Comparison of ENCODE assay signal across 1 cellular context in the genomic region with DNA sequence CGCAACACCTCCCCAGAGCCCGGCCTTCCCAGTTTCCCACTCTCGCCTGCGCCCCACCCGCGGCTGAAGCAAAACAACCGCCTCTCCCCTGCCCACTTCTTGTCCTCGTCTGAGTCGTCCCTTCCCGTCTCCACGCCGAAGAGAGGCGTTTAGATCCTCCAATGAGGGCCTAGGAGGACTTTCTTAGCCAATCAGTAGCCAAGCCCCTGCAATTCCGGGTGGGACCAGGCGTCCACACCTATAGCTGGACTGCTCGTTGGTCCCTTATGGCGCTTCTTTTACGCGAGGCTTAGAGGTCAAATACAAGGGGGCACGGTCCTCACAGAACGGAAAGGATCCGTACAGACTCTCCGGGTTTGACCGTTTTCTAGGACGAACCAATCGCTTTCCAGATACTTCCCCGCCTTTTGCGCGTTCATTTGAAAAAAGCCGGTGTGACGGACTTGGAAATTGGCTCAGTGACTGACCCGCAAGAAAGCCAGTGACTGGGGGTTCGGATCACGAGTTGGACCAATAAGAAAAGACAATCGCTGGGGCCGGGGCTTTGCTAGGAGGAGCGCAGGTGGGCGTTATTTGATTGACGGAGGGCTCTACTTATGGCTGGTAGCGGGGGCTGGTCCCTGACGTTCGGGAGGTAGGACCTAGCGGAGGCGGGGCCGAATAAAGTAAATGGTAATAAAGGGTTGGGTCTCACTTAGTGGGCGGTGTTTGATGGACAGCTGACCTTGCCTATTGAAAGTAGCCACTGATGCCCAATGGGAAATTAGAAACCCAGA.
TF ChIP-seq lines count a peak whose summit lies in the region.

No MANE protein-coding gene starts in this region.

TF ChIP-seq in GM12878, 131 proteins besides CTCF, POLR2A, EP300 and RAD21 (continued from another document and continues in another):
- TF ChIP-seq, protein P1, sequence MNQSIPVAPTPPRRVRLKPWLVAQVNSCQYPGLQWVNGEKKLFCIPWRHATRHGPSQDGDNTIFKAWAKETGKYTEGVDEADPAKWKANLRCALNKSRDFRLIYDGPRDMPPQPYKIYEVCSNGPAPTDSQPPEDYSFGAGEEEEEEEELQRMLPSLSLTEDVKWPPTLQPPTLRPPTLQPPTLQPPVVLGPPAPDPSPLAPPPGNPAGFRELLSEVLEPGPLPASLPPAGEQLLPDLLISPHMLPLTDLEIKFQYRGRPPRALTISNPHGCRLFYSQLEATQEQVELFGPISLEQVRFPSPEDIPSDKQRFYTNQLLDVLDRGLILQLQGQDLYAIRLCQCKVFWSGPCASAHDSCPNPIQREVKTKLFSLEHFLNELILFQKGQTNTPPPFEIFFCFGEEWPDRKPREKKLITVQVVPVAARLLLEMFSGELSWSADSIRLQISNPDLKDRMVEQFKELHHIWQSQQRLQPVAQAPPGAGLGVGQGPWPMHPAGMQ (IDR thresholded peaks at IDR 0.05; ENCODE audit: borderline replicate concordance) = no peak
- TF ChIP-seq EED (IDR thresholded peaks at IDR 0.05; ENCODE audit: low read depth) = peak; percentile 52; the same call in 1 of the 2 replicates
- peak; percentile 90 for TF ChIP-seq SP1 (IDR thresholded peaks at IDR 0.05; ENCODE audit: low read depth, low read length)
- TF ChIP-seq CBFB (IDR thresholded peaks at IDR 0.05; ENCODE audit: low read depth) = no peak
- TF ChIP-seq KLF5 (IDR thresholded peaks at IDR 0.05; ENCODE audit: partially characterized antibody) = peak; percentile 94
- TF ChIP-seq ZNF207 (IDR thresholded peaks at IDR 0.05; ENCODE audit: borderline replicate concordance) = peak; percentile 86; the same call in 1 of the 2 replicates
- 0 out of 2 replicates have a peak, but pooled peaks have one; percentile 47 for TF ChIP-seq BACH1 (IDR thresholded peaks at IDR 0.05; ENCODE audit: borderline replicate concordance)
- peak; percentile 95 for TF ChIP-seq NR2F1 (conservative IDR thresholded peaks at IDR 0.05)
- no peak for TF ChIP-seq MYC (IDR thresholded peaks at IDR 0.05; ENCODE audit: insufficient read depth, insufficient read length, insufficient replicate concordance, low read length, severe bottlenecking)
- TF ChIP-seq, protein P2, sequence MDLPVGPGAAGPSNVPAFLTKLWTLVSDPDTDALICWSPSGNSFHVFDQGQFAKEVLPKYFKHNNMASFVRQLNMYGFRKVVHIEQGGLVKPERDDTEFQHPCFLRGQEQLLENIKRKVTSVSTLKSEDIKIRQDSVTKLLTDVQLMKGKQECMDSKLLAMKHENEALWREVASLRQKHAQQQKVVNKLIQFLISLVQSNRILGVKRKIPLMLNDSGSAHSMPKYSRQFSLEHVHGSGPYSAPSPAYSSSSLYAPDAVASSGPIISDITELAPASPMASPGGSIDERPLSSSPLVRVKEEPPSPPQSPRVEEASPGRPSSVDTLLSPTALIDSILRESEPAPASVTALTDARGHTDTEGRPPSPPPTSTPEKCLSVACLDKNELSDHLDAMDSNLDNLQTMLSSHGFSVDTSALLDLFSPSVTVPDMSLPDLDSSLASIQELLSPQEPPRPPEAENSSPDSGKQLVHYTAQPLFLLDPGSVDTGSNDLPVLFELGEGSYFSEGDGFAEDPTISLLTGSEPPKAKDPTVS (IDR thresholded peaks at IDR 0.05; ENCODE audit: low read depth, low read length) = no peak
- TF ChIP-seq PAX8 (IDR thresholded peaks at IDR 0.05) = peak; percentile 63; the same call in 1 of the 2 replicates
- TF ChIP-seq NFXL1 (IDR thresholded peaks at IDR 0.05; ENCODE audit: borderline replicate concordance) = no peak
- TF ChIP-seq HDAC2 (IDR thresholded peaks at IDR 0.05) = no peak
- TF ChIP-seq ASH2L (IDR thresholded peaks at IDR 0.05; ENCODE audit: borderline replicate concordance, low read depth) = no peak
- no peak for TF ChIP-seq EZH2 (IDR thresholded peaks at IDR 0.05; ENCODE audit: borderline replicate concordance, control insufficient read depth, low read depth, low read length)
- no peak; the same call in 1 of the 2 replicates for TF ChIP-seq RB1 (IDR thresholded peaks at IDR 0.05; ENCODE audit: borderline replicate concordance)
- TF ChIP-seq BHLHE40 (IDR thresholded peaks at IDR 0.05; ENCODE audit: borderline replicate concordance in 1 of 2, low read depth in 2 of 2, low read length in 1 of 2) = peak in 1 of 2 experiments; percentile 65; a peak in 1 of 4 replicates
- TF ChIP-seq, protein P3, sequence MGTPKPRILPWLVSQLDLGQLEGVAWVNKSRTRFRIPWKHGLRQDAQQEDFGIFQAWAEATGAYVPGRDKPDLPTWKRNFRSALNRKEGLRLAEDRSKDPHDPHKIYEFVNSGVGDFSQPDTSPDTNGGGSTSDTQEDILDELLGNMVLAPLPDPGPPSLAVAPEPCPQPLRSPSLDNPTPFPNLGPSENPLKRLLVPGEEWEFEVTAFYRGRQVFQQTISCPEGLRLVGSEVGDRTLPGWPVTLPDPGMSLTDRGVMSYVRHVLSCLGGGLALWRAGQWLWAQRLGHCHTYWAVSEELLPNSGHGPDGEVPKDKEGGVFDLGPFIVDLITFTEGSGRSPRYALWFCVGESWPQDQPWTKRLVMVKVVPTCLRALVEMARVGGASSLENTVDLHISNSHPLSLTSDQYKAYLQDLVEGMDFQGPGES (IDR thresholded peaks at IDR 0.05) = peak; percentile 94
- TF ChIP-seq ZNF274 (IDR thresholded peaks at IDR 0.05; ENCODE audit: insufficient read depth, insufficient read length) = no peak
- TF ChIP-seq YBX1 (IDR thresholded peaks at IDR 0.05) = no peak
- peak; percentile 25; the same call in 1 of the 2 replicates for TF ChIP-seq TAF1 (IDR thresholded peaks at IDR 0.05; ENCODE audit: borderline replicate concordance, low read depth, low read length)
- no peak for TF ChIP-seq MEF2A (IDR thresholded peaks at IDR 0.05; ENCODE audit: insufficient read depth, low read depth, low read length)
- TF ChIP-seq, protein P4, sequence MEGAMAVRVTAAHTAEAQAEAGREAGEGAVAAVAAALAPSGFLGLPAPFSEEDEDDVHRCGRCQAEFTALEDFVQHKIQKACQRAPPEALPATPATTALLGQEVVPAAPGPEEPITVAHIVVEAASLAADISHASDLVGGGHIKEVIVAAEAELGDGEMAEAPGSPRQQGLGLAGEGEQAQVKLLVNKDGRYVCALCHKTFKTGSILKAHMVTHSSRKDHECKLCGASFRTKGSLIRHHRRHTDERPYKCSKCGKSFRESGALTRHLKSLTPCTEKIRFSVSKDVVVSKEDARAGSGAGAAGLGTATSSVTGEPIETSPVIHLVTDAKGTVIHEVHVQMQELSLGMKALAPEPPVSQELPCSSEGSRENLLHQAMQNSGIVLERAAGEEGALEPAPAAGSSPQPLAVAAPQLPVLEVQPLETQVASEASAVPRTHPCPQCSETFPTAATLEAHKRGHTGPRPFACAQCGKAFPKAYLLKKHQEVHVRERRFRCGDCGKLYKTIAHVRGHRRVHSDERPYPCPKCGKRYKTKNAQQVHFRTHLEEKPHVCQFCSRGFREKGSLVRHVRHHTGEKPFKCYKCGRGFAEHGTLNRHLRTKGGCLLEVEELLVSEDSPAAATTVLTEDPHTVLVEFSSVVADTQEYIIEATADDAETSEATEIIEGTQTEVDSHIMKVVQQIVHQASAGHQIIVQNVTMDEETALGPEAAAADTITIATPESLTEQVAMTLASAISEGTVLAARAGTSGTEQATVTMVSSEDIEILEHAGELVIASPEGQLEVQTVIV (IDR thresholded peaks at IDR 0.05; ENCODE audit: borderline replicate concordance, partially characterized antibody) = peak; percentile 66
- TF ChIP-seq, protein P5, sequence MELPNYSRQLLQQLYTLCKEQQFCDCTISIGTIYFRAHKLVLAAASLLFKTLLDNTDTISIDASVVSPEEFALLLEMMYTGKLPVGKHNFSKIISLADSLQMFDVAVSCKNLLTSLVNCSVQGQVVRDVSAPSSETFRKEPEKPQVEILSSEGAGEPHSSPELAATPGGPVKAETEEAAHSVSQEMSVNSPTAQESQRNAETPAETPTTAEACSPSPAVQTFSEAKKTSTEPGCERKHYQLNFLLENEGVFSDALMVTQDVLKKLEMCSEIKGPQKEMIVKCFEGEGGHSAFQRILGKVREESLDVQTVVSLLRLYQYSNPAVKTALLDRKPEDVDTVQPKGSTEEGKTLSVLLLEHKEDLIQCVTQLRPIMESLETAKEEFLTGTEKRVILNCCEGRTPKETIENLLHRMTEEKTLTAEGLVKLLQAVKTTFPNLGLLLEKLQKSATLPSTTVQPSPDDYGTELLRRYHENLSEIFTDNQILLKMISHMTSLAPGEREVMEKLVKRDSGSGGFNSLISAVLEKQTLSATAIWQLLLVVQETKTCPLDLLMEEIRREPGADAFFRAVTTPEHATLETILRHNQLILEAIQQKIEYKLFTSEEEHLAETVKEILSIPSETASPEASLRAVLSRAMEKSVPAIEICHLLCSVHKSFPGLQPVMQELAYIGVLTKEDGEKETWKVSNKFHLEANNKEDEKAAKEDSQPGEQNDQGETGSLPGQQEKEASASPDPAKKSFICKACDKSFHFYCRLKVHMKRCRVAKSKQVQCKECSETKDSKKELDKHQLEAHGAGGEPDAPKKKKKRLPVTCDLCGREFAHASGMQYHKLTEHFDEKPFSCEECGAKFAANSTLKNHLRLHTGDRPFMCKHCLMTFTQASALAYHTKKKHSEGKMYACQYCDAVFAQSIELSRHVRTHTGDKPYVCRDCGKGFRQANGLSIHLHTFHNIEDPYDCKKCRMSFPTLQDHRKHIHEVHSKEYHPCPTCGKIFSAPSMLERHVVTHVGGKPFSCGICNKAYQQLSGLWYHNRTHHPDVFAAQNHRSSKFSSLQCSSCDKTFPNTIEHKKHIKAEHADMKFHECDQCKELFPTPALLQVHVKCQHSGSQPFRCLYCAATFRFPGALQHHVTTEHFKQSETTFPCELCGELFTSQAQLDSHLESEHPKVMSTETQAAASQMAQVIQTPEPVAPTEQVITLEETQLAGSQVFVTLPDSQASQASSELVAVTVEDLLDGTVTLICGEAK (IDR thresholded peaks at IDR 0.05; ENCODE audit: borderline replicate concordance) = peak; percentile 57; the same call in 1 of the 2 replicates
- peak; percentile 51; the same call in 1 of the 2 replicates for TF ChIP-seq FOXK2 (IDR thresholded peaks at IDR 0.05)
- TF ChIP-seq ATF7 (IDR thresholded peaks at IDR 0.05; ENCODE audit: low read depth) = peak; percentile 81
- TF ChIP-seq MTA3 (IDR thresholded peaks at IDR 0.05; ENCODE audit: borderline replicate concordance, low read length) = no peak
- TF ChIP-seq CEBPB (IDR thresholded peaks at IDR 0.05; ENCODE audit: borderline replicate concordance in 1 of 2, low read depth in 2 of 2, low read length in 2 of 2) = no peak
- TF ChIP-seq CREM (IDR thresholded peaks at IDR 0.05; ENCODE audit: low read depth) = peak; percentile 70
- no peak for TF ChIP-seq TCF7 (IDR thresholded peaks at IDR 0.05; ENCODE audit: borderline replicate concordance)
- TF ChIP-seq, protein P6, sequence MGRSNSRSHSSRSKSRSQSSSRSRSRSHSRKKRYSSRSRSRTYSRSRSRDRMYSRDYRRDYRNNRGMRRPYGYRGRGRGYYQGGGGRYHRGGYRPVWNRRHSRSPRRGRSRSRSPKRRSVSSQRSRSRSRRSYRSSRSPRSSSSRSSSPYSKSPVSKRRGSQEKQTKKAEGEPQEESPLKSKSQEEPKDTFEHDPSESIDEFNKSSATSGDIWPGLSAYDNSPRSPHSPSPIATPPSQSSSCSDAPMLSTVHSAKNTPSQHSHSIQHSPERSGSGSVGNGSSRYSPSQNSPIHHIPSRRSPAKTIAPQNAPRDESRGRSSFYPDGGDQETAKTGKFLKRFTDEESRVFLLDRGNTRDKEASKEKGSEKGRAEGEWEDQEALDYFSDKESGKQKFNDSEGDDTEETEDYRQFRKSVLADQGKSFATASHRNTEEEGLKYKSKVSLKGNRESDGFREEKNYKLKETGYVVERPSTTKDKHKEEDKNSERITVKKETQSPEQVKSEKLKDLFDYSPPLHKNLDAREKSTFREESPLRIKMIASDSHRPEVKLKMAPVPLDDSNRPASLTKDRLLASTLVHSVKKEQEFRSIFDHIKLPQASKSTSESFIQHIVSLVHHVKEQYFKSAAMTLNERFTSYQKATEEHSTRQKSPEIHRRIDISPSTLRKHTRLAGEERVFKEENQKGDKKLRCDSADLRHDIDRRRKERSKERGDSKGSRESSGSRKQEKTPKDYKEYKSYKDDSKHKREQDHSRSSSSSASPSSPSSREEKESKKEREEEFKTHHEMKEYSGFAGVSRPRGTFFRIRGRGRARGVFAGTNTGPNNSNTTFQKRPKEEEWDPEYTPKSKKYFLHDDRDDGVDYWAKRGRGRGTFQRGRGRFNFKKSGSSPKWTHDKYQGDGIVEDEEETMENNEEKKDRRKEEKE (IDR thresholded peaks at IDR 0.05) = no peak
- TF ChIP-seq NBN (IDR thresholded peaks at IDR 0.05) = peak; percentile 85
- TF ChIP-seq, protein P7, sequence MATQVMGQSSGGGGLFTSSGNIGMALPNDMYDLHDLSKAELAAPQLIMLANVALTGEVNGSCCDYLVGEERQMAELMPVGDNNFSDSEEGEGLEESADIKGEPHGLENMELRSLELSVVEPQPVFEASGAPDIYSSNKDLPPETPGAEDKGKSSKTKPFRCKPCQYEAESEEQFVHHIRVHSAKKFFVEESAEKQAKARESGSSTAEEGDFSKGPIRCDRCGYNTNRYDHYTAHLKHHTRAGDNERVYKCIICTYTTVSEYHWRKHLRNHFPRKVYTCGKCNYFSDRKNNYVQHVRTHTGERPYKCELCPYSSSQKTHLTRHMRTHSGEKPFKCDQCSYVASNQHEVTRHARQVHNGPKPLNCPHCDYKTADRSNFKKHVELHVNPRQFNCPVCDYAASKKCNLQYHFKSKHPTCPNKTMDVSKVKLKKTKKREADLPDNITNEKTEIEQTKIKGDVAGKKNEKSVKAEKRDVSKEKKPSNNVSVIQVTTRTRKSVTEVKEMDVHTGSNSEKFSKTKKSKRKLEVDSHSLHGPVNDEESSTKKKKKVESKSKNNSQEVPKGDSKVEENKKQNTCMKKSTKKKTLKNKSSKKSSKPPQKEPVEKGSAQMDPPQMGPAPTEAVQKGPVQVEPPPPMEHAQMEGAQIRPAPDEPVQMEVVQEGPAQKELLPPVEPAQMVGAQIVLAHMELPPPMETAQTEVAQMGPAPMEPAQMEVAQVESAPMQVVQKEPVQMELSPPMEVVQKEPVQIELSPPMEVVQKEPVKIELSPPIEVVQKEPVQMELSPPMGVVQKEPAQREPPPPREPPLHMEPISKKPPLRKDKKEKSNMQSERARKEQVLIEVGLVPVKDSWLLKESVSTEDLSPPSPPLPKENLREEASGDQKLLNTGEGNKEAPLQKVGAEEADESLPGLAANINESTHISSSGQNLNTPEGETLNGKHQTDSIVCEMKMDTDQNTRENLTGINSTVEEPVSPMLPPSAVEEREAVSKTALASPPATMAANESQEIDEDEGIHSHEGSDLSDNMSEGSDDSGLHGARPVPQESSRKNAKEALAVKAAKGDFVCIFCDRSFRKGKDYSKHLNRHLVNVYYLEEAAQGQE (IDR thresholded peaks at IDR 0.05; ENCODE audit: low read depth, low read length) = no peak
- no peak for TF ChIP-seq SRF (IDR thresholded peaks at IDR 0.05; ENCODE audit: low read depth in 2 of 2, low read length in 2 of 2)
- TF ChIP-seq, protein P8, sequence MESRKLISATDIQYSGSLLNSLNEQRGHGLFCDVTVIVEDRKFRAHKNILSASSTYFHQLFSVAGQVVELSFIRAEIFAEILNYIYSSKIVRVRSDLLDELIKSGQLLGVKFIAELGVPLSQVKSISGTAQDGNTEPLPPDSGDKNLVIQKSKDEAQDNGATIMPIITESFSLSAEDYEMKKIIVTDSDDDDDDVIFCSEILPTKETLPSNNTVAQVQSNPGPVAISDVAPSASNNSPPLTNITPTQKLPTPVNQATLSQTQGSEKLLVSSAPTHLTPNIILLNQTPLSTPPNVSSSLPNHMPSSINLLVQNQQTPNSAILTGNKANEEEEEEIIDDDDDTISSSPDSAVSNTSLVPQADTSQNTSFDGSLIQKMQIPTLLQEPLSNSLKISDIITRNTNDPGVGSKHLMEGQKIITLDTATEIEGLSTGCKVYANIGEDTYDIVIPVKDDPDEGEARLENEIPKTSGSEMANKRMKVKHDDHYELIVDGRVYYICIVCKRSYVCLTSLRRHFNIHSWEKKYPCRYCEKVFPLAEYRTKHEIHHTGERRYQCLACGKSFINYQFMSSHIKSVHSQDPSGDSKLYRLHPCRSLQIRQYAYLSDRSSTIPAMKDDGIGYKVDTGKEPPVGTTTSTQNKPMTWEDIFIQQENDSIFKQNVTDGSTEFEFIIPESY (IDR thresholded peaks at IDR 0.05) = no peak
- TF ChIP-seq NFYA (IDR thresholded peaks at IDR 0.05; ENCODE audit: borderline replicate concordance, low read depth, low read length) = no peak; the same call in 1 of the 2 replicates
- TF ChIP-seq BMI1 (IDR thresholded peaks at IDR 0.05; ENCODE audit: borderline replicate concordance) = no peak
